In the genomic region with DNA sequence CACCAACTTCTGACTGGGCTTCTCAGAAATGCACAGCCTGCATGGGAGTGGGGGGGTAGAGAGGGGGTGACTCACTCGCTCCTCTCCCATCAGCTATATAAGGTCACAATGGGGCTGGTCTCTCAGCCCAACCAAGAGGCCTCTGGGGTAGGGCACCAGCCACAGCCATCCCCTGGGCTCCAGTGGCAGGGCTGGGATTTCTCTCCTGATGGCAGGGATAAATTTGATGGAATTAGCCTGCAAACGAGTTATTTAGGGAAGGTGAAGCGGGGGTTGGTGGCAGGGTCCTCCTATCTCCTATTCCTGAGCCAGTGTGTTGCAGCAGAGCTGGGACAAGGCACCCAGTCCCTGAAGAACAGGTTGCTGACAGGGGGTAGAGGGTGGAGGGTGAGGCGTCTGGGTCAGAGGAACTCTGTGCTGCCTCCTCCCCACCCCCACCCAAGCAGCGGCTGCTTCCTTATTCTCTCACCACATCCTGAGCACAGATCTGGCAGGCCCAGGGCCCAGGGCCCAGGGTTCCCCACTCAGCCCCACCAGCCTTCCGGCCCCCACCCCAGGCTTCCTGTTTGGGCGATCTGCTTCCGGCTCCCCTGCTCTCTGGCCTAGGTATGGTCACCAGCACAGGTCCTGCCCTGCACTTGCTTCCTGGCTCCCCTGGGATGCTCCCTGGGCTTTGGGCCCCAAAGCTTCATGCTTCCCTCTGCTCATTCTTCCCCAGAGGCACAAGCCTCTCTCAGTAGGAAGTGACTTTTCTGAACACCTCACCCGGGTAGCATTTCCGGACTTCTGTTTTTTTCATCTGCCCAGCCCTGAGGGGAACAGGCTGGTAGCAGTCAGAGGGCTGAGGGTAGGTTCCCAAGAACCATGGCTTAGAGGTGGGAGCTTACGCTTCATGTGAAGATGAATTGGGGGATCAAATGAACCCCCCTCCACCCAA, we compare ENCODE assay signal across 8 cellular contexts. TPM values are rescaled to one million over a fixed set of nuclear protein-coding genes. Genes with fewer than 3 reads are reported as not detected.
DNase-seq lines count a peak whose midpoint lies in the region; ATAC-seq and TF ChIP-seq lines count a peak whose summit lies in the region.

No MANE protein-coding gene starts in this region.

- H3K4me3 ChIP-seq in MG63, result peak overlapping the region; percentile 98
- peak overlapping the region; percentile 66 for H3K4me3 ChIP-seq in lung

- peak; percentile 38 for ATAC-seq in GM21737 (IDR thresholded peaks at IDR 0.05; ENCODE audit: unreplicated experiment)
- peak; percentile 27 for ATAC-seq in lung (ENCODE audit: insufficient read depth, low FRiP score)

- H3K4me1 ChIP-seq in lung (ENCODE audit: control insufficient read depth in 2 of 2, insufficient read depth in 2 of 2, low read length in 2 of 2), result peaks cover 0 to 5% of the 10 kb centered on the region in 2 donors

- 4 to 19% methylated on average over 10 to 11 of the region's 11 CpGs for WGBS in lung, 2 donors

- peaks cover 80% of the 10 kb centered on the region for H3K36me3 Mint-ChIP-seq in activated CD4-positive, alpha-beta T cell treated with anti-CD3 and anti-CD28 coated beads, Interleukin-2, amount 10 ng/mL, durations not matched to agents 7 days and 5 days (ENCODE audit: low read depth)

- peak overlapping the region; percentile 80 to 91 for H3K27ac ChIP-seq in lung (ENCODE audit: low read depth in 1 of 2, low read length in 1 of 2)

- in situ Hi-C loops in Caki2 (cut with HindIII; ENCODE audit: low pct_unique_long_range_greater_than_20kb, low sequenced_read_pairs), result no loop called here

- peak overlapping the region; percentile 89 for H3K27ac Mint-ChIP-seq in activated CD4-positive, alpha-beta T cell treated with anti-CD3 and anti-CD28 coated beads, Interleukin-2, amount 10 ng/mL, durations not matched to agents 7 days and 5 days

- POLR2A ChIA-PET in activated CD4-positive, alpha-beta T cell treated with anti-CD3 and anti-CD28 coated beads, Interleukin-2, amount 10 ng/mL, durations not matched to agents 7 days and 5 days (lab: Charles Lee), result interaction anchor here (1.3 to 1.4 kb wide), 3 partner anchors 35 to 67 kb away, joined by 6 to 8 read pairs (median 6); a partner anchor contains a TSS

- CTCF ChIA-PET in activated CD4-positive, alpha-beta T cell treated with anti-CD3 and anti-CD28 coated beads, Interleukin-2, amount 10 ng/mL, durations not matched to agents 7 days and 5 days (lab: Charles Lee), result interaction anchor here (0.6 to 12.7 kb wide), 5 partner anchors 8 to 42 kb away, joined by 3 to 476 read pairs (median 4); a partner anchor contains a TSS

- peaks cover 18% of the 10 kb centered on the region for H3K4me1 Mint-ChIP-seq in activated CD4-positive, alpha-beta T cell treated with anti-CD3 and anti-CD28 coated beads, Interleukin-2, amount 10 ng/mL, durations not matched to agents 7 days and 5 days

- no peak for TF ChIP-seq CTCF in lung (IDR thresholded peaks at IDR 0.05; ENCODE audit: control extremely low read depth, extremely low read depth)

- H3K27me3 ChIP-seq in MG63 (no peaks in the 10 kb centered on the region), lung (ENCODE audit: control insufficient read depth, insufficient read depth) (no peaks in the 10 kb centered on the region)

- H3K9me3 ChIP-seq in MG63, result no peaks in the 10 kb centered on the region
- no peaks in the 10 kb centered on the region for H3K9me3 ChIP-seq in lung (ENCODE audit: control insufficient read depth in 2 of 2, insufficient read depth in 1 of 2, low read length in 1 of 2)

- peak overlapping the region; percentile 100 for H3K4me3 Mint-ChIP-seq in activated CD4-positive, alpha-beta T cell treated with anti-CD3 and anti-CD28 coated beads, Interleukin-2, amount 10 ng/mL, durations not matched to agents 7 days and 5 days

- H3K27me3 Mint-ChIP-seq in activated CD4-positive, alpha-beta T cell treated with anti-CD3 and anti-CD28 coated beads, Interleukin-2, amount 10 ng/mL, durations not matched to agents 7 days and 5 days, result no peaks in the 10 kb centered on the region

- DNase-seq in Caki2 (ENCODE audit: low read depth) (peak; percentile 33), MG63 (peak; percentile 44), dedifferentiated amniotic fluid mesenchymal stem cell (ENCODE audit: extremely low spot score) (peak; percentile 74), lung (ENCODE audit: low spot score) (peak; percentile 85), NCI-H128 (lab: John Stamatoyannopoulos, UW; ENCODE audit: unreplicated experiment) (no peak)
- peak; percentile 93 for DNase-seq in activated CD4-positive, alpha-beta T cell treated with anti-CD3 and anti-CD28 coated beads, Interleukin-2, amount 10 ng/mL, durations not matched to agents 7 days and 5 days
- DNase-seq in stimulated activated CD4-positive, alpha-beta T cell treated with anti-CD3 and anti-CD28 coated beads, Interleukin-4, amount 100 ng/mL, for 48 hours (ENCODE audit: low read depth in 2 of 2), result peak; percentile 75 to 80

- no peaks in the 10 kb centered on the region for H3K9me3 Mint-ChIP-seq in activated CD4-positive, alpha-beta T cell treated with anti-CD3 and anti-CD28 coated beads, Interleukin-2, amount 10 ng/mL, durations not matched to agents 7 days and 5 days

- H3K36me3 ChIP-seq in MG63 (peaks cover 41% of the 10 kb centered on the region), lung (ENCODE audit: control insufficient read depth in 2 of 2, insufficient read depth in 2 of 2, low read length in 2 of 2) (peaks cover 0 to 15% of the 10 kb centered on the region in 2 donors)

RNA-seq across cellular contexts. Expression of a gene that starts 4.0 kb away (rescaled TPM):
- 29.9 and 37.7 TPM in 2 replicates for total RNA-seq in Caki2 (2014; rRNA removed; shearing (Covaris generic); ENCODE audit: low replicate concordance)
- 31.1 and 32.0 TPM in 2 replicates for total RNA-seq in MG63 (2014; rRNA removed; shearing (Covaris generic); ENCODE audit: low replicate concordance)
- total RNA-seq in activated CD4-positive, alpha-beta T cell treated with anti-CD3 and anti-CD28 coated beads, Interleukin-2, amount 10 ng/mL, durations not matched to agents 7 days and 5 days, result 100 to 1,000 TPM; 243 to 272 TPM
- total RNA-seq in lung, result 10 to 100 TPM; 28.2 to 63.9 TPM
- polyA plus RNA-seq in lung, result 100 to 1,000 TPM in 1 of 2 donors, 10 to 100 TPM in 1; 69.3 to 155 TPM

RNA-seq across cellular contexts. Expression of a gene that starts 8.3 kb away (rescaled TPM):
- total RNA-seq in Caki2 (2014; rRNA removed; shearing (Covaris generic); ENCODE audit: low replicate concordance), result 2.3 and 16.7 TPM in 2 replicates
- total RNA-seq in MG63 (2014; rRNA removed; shearing (Covaris generic); ENCODE audit: low replicate concordance), result 0.25 and 3.4 TPM in 2 replicates
- total RNA-seq in activated CD4-positive, alpha-beta T cell treated with anti-CD3 and anti-CD28 coated beads, Interleukin-2, amount 10 ng/mL, durations not matched to agents 7 days and 5 days, result 10 to 100 TPM; 43.1 to 58.8 TPM
- total RNA-seq in lung, result 10 to 100 TPM in 1 of 2 donors, 1 to 10 TPM in 1; 5.1 to 15.9 TPM
- 10 to 100 TPM; 16.0 to 18.7 TPM for polyA plus RNA-seq in lung

RNA-seq across cellular contexts. Expression of a gene that starts 9.6 kb away (rescaled TPM):
- 31.4 and 37.5 TPM in 2 replicates for total RNA-seq in Caki2 (2014; rRNA removed; shearing (Covaris generic); ENCODE audit: low replicate concordance)
- 16.6 and 24.2 TPM in 2 replicates for total RNA-seq in MG63 (2014; rRNA removed; shearing (Covaris generic); ENCODE audit: low replicate concordance)
- total RNA-seq in activated CD4-positive, alpha-beta T cell treated with anti-CD3 and anti-CD28 coated beads, Interleukin-2, amount 10 ng/mL, durations not matched to agents 7 days and 5 days, result 10 to 100 TPM; 40.4 to 40.7 TPM
- 10 to 100 TPM; 28.7 to 31.7 TPM for total RNA-seq in lung
- polyA plus RNA-seq in lung, result 10 to 100 TPM; 23.4 to 31.4 TPM

RNA-seq across cellular contexts. Expression of a gene that starts 34.6 kb away (rescaled TPM):
- 3.3 and 6.7 TPM in 2 replicates for total RNA-seq in Caki2 (2014; rRNA removed; shearing (Covaris generic); ENCODE audit: low replicate concordance)
- total RNA-seq in MG63 (2014; rRNA removed; shearing (Covaris generic); ENCODE audit: low replicate concordance), result 5.4 and 10.8 TPM in 2 replicates
- 10 to 100 TPM; 46.8 to 53.2 TPM for total RNA-seq in activated CD4-positive, alpha-beta T cell treated with anti-CD3 and anti-CD28 coated beads, Interleukin-2, amount 10 ng/mL, durations not matched to agents 7 days and 5 days
- total RNA-seq in lung, result 10 to 100 TPM; 13.7 to 34.0 TPM
- 10 to 100 TPM in 1 of 2 donors, 1 to 10 TPM in 1; 9.9 to 11.0 TPM for polyA plus RNA-seq in lung

RNA-seq across cellular contexts. Expression of a gene that starts 35.5 kb away (rescaled TPM):
- total RNA-seq in Caki2 (2014; rRNA removed; shearing (Covaris generic); ENCODE audit: low replicate concordance), result 2.6 TPM in 1 of 2 replicates, not detected in the other
- total RNA-seq in MG63 (2014; rRNA removed; shearing (Covaris generic); ENCODE audit: low replicate concordance), result 1.9 and 3.2 TPM in 2 replicates
- total RNA-seq in activated CD4-positive, alpha-beta T cell treated with anti-CD3 and anti-CD28 coated beads, Interleukin-2, amount 10 ng/mL, durations not matched to agents 7 days and 5 days, result 10 to 100 TPM; 23.2 to 23.9 TPM
- 10 to 100 TPM in 1 of 2 donors, 1 to 10 TPM in 1; 5.1 to 17.4 TPM for total RNA-seq in lung
- polyA plus RNA-seq in lung, result 10 to 100 TPM in 1 of 2 donors, 1 to 10 TPM in 1; 9.2 to 26.0 TPM
